ENCODE assay signal across 13 cellular contexts in genomic region chr7:37815969-37816371, GRCh38. TPM values are rescaled to one million over a fixed set of nuclear protein-coding genes. Genes with fewer than 3 reads are reported as not detected.
A peak's percentile ranks its signal among the peaks of the same experiment; 100 is the strongest.
DNase-seq lines count a peak whose midpoint lies in the region; ATAC-seq and TF ChIP-seq lines count a peak whose summit lies in the region.
"Had no signal": no experiment of that assay in that cellular context is flagged by ENCODE, and none has a peak within 500 bp of the region (broad histone marks: within the 10 kb centered on the region; RNA-seq: fewer than 3 reads in every experiment).

No MANE protein-coding gene starts in this region.

- intact Hi-C loops in psoas muscle (cut with DNase I): no loop called here
- intact Hi-C loops in OCI-LY7 (cut with micrococcal nuclease; ENCODE audit: unreplicated experiment): no loop called here

- H3K9me3 ChIP-seq in psoas muscle (peaks cover 13% of the 10 kb centered on the region), OCI-LY7 (ENCODE audit: low read length) (no peaks in the 10 kb centered on the region)

- H2AFZ ChIP-seq in OCI-LY7 (ENCODE audit: low read length): no peak overlapping the region

- H4K20me1 ChIP-seq in OCI-LY7 (ENCODE audit: insufficient read depth, low read length): no peaks in the 10 kb centered on the region

- H3K27ac ChIP-seq in psoas muscle (no peak overlapping the region), OCI-LY7 (ENCODE audit: low read depth, low read length, poor library complexity, severe bottlenecking) (no peak overlapping the region)
- H3K27ac ChIP-seq: epithelial cell of prostate had no signal

- H3K4me3 ChIP-seq in psoas muscle: no peak overlapping the region
- H3K4me3 ChIP-seq in OCI-LY7 (ENCODE audit: low read depth, low read length, poor library complexity, severe bottlenecking): no peak overlapping the region

- ATAC-seq in GM19395 (IDR thresholded peaks at IDR 0.05; ENCODE audit: unreplicated experiment) (peak; percentile 82), HG02763 (IDR thresholded peaks at IDR 0.05; ENCODE audit: unreplicated experiment) (peak; percentile 83), HG03442 (IDR thresholded peaks at IDR 0.05; ENCODE audit: unreplicated experiment) (peak; percentile 92), psoas muscle (no peak)
- ATAC-seq: activated T-cell treated with anti-CD3 and anti-CD28 coated beads, Interleukin-2, amount 50 U/mL, for 72 hours had no signal

- CTCF ChIA-PET in OCI-LY7 (lab: Charles Lee; ENCODE audit: unreplicated experiment): no interaction called here

- no peak overlapping the region for H3K4me2 ChIP-seq in OCI-LY7 (ENCODE audit: low read length)

- no peaks in the 10 kb centered on the region for H3K4me1 ChIP-seq in psoas muscle
- no peaks in the 10 kb centered on the region for H3K4me1 ChIP-seq in OCI-LY7 (ENCODE audit: insufficient read depth, low read length, poor library complexity, severe bottlenecking)

- H3K79me2 ChIP-seq in OCI-LY7 (ENCODE audit: insufficient read depth, low read depth, low read length): no peaks in the 10 kb centered on the region

- H3K36me3 ChIP-seq in psoas muscle (ENCODE audit: insufficient read depth in 1 of 2, low read depth in 1 of 2) (no peaks in the 10 kb centered on the region), OCI-LY7 (ENCODE audit: insufficient read depth, low read length) (no peaks in the 10 kb centered on the region)

- POLR2A ChIA-PET in OCI-LY7 (lab: Charles Lee): interaction anchor here (1.0 to 1.8 kb wide), 2 partner anchors 11 to 21 kb away, joined by 3 to 4 read pairs; no protein-coding TSS in a partner anchor

- TF ChIP-seq CTCF in GM13977 (IDR thresholded peaks at IDR 0.05; ENCODE audit: extremely low read depth, insufficient read depth, missing control alignments) (no peak), psoas muscle (IDR thresholded peaks at IDR 0.05) (no peak), OCI-LY7 (conservative IDR thresholded peaks at IDR 0.05; ENCODE audit: low read length) (no peak)

- in situ Hi-C loops in GM13977 (cut with MboI; ENCODE audit: low pct_unique_long_range_greater_than_20kb, low sequenced_read_pairs, unreplicated experiment): no loop called here

- DNase-seq in GM13977 (ENCODE audit: low spot score) (peak; percentile 23), SKM-1 (lab: John Stamatoyannopoulos, UW; ENCODE audit: unreplicated experiment) (no peak), psoas muscle (no peak), OCI-LY7 (ENCODE audit: low spot score) (no peak), NCI-H345 (lab: John Stamatoyannopoulos, UW) (no peak)
- DNase-seq: activated T-cell treated with anti-CD3 and anti-CD28 coated beads, Interleukin-2, amount 50 U/mL, for 72 hours; HCEC 1CT; naive B cell; stimulated activated naive CD4-positive, alpha-beta T cell had no signal

- no peaks in the 10 kb centered on the region for H3K27me3 ChIP-seq in psoas muscle (ENCODE audit: insufficient read depth in 3 of 3, low read length in 2 of 3)

- H3K9me2 ChIP-seq in OCI-LY7 (ENCODE audit: insufficient read depth, low read length): no peaks in the 10 kb centered on the region

- no TSS peak for BruUV-seq in OCI-LY7 (replicated peaks; lab: Mats Ljungman, UMichigan)

- 60 to 82% (median 67%) methylated on average over 2 of the region's 2 CpGs for WGBS in psoas muscle, 3 donors

RNA-seq across cellular contexts. Expression of gene NME8, which starts 32.4 kb away (rescaled TPM):
- not detected for total RNA-seq in psoas muscle
- not detected for polyA plus RNA-seq in psoas muscle
- total RNA-seq in OCI-LY7 (2014; rRNA removed; shearing (Covaris generic)): not detected in 2 replicates
- total RNA-seq in OCI-LY7 (2022): not detected in 2 replicates
- total RNA-seq: activated T-cell treated with anti-CD3 and anti-CD28 coated beads, Interleukin-2, amount 50 U/mL, for 72 hours had no signal

Comparison
In these comparisons a context has a peak if more than half of its experiments do, and no peak if none do; other contexts are left out.
1. ATAC-seq: peak in GM19395 (single experiment), HG02763 (single experiment) and HG03442 (single experiment); none in psoas muscle (0 of 4).